ENCODE assay signal across 1 cellular context in genomic region chr12:388012-388411, GRCh38.
TF ChIP-seq lines count a peak whose summit lies in the region.

No MANE protein-coding gene starts in this region.

TF ChIP-seq in GM12878, 131 proteins besides CTCF, POLR2A, EP300 and RAD21:
- TF ChIP-seq, protein P1, sequence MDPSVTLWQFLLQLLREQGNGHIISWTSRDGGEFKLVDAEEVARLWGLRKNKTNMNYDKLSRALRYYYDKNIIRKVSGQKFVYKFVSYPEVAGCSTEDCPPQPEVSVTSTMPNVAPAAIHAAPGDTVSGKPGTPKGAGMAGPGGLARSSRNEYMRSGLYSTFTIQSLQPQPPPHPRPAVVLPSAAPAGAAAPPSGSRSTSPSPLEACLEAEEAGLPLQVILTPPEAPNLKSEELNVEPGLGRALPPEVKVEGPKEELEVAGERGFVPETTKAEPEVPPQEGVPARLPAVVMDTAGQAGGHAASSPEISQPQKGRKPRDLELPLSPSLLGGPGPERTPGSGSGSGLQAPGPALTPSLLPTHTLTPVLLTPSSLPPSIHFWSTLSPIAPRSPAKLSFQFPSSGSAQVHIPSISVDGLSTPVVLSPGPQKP (IDR thresholded peaks at IDR 0.05; ENCODE audit: low read depth, low read length): no peak
- no peak for TF ChIP-seq SPI1 (IDR thresholded peaks at IDR 0.05; ENCODE audit: borderline replicate concordance, insufficient read depth, low read depth, low read length)
- TF ChIP-seq WRNIP1 (IDR thresholded peaks at IDR 0.05; ENCODE audit: borderline replicate concordance, low read depth, low read length): no peak
- no peak for TF ChIP-seq YBX1 (IDR thresholded peaks at IDR 0.05)
- TF ChIP-seq NFYA (IDR thresholded peaks at IDR 0.05; ENCODE audit: borderline replicate concordance, low read depth, low read length): no peak
- TF ChIP-seq NR2F1 (conservative IDR thresholded peaks at IDR 0.05): no peak
- TF ChIP-seq, protein P2, sequence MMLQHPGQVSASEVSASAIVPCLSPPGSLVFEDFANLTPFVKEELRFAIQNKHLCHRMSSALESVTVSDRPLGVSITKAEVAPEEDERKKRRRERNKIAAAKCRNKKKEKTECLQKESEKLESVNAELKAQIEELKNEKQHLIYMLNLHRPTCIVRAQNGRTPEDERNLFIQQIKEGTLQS (IDR thresholded peaks at IDR 0.05; ENCODE audit: borderline replicate concordance, extremely low read depth, low read depth, low read length): no peak
- no peak for TF ChIP-seq PKNOX1 (IDR thresholded peaks at IDR 0.05)
- no peak for TF ChIP-seq TAF1 (IDR thresholded peaks at IDR 0.05; ENCODE audit: borderline replicate concordance, low read depth, low read length)
- TF ChIP-seq ZNF207 (IDR thresholded peaks at IDR 0.05; ENCODE audit: borderline replicate concordance): no peak
- TF ChIP-seq HDAC2 (IDR thresholded peaks at IDR 0.05): no peak
- no peak for TF ChIP-seq ZSCAN29 (IDR thresholded peaks at IDR 0.05)
- TF ChIP-seq ZZZ3 (IDR thresholded peaks at IDR 0.05; ENCODE audit: control insufficient read depth, insufficient read length, low read depth): no peak
- no peak for TF ChIP-seq NFXL1 (IDR thresholded peaks at IDR 0.05; ENCODE audit: borderline replicate concordance)
